8 cellular contexts compared by ENCODE assay signal in genomic region chr12:122894173-122895121, GRCh38. TPM values are rescaled to one million over a fixed set of nuclear protein-coding genes. Genes with fewer than 3 reads are reported as not detected.
DNase-seq lines count a peak whose midpoint lies in the region; ATAC-seq and TF ChIP-seq lines count a peak whose summit lies in the region.

No MANE protein-coding gene starts in this region.

- H3K27ac ChIP-seq in C4-2B (peak overlapping the region; percentile 87; the same call in 1 of the 2 replicates), PC-9 (peak overlapping the region; percentile 97)
- H3K27ac ChIP-seq in effector memory CD4-positive, alpha-beta T cell (ENCODE audit: insufficient read depth, low read length, poor library complexity, severe bottlenecking), result peak overlapping the region; percentile 90

- peaks cover 84% of the 10 kb centered on the region for H3F3A ChIP-seq in PC-9 (ENCODE audit: insufficient read depth, low read depth)

- peaks cover 12% of the 10 kb centered on the region; the same call in 1 of the 2 replicates for H4K20me1 ChIP-seq in PC-9 (ENCODE audit: insufficient read depth)

- H3K9me3 ChIP-seq in PC-9 (ENCODE audit: insufficient read depth, low read depth), result no peaks in the 10 kb centered on the region
- no peaks in the 10 kb centered on the region for H3K9me3 ChIP-seq in effector memory CD4-positive, alpha-beta T cell (ENCODE audit: control insufficient read depth, low read length)

- intact Hi-C loops in PC-9 (cut with micrococcal nuclease; ENCODE audit: unreplicated experiment), result loop anchor here (2.0 kb wide), 1 partner anchor 54 kb away; no protein-coding TSS in a partner anchor

- peak overlapping the region; percentile 61 for H3K4me3 ChIP-seq in PC-9
- H3K4me3 ChIP-seq in effector memory CD4-positive, alpha-beta T cell (ENCODE audit: insufficient read depth, low read depth, low read length, poor library complexity, severe bottlenecking), result peak overlapping the region; percentile 81

- no peak for TF ChIP-seq CTCF in C4-2B (conservative IDR thresholded peaks at IDR 0.05)
- no peak for TF ChIP-seq CTCF in PC-9 (conservative IDR thresholded peaks at IDR 0.05)

- TSS peak; percentile 45 for BruUV-seq in PC-9 (replicated peaks; lab: Mats Ljungman, UMichigan)

- POLR2A ChIA-PET in PC-9 (lab: Charles Lee; ENCODE audit: unreplicated experiment), result no interaction called here

- peaks cover 73% of the 10 kb centered on the region for H3K79me2 ChIP-seq in PC-9 (ENCODE audit: low read depth)

- H3K9me2 ChIP-seq in PC-9 (ENCODE audit: insufficient read depth), result no peaks in the 10 kb centered on the region

- DNase-seq in PC-9 (peak; percentile 73 to 84), myocyte (ENCODE audit: low read depth) (peak; percentile 49), HPDE6-E6E7 (ENCODE audit: extremely low spot score) (no peak), NCI-H774 (lab: John Stamatoyannopoulos, UW) (no peak)
- DNase-seq in effector memory CD4-positive, alpha-beta T cell, result peak in 1 of 3 donors; percentile 13
- DNase-seq in stimulated activated CD4-positive, alpha-beta T cell treated with anti-CD3 and anti-CD28 coated beads, Interleukin-2, amount 100 ng/mL, for 48 hours, result no peak

- no peaks in the 10 kb centered on the region for H3K36me3 ChIP-seq in PC-9 (ENCODE audit: low read depth)
- no peaks in the 10 kb centered on the region for H3K36me3 ChIP-seq in effector memory CD4-positive, alpha-beta T cell (ENCODE audit: control insufficient read depth, insufficient read depth, low read length)

- CTCF ChIA-PET in PC-9 (lab: Charles Lee), result interaction anchor here (0.6 kb wide), 1 partner anchor 126 kb away, joined by 3 read pairs; no protein-coding TSS in a partner anchor

- H2AFZ ChIP-seq in PC-9, result no peak overlapping the region

- no peaks in the 10 kb centered on the region for H3K27me3 ChIP-seq in PC-9 (ENCODE audit: insufficient read depth, low read depth)
- H3K27me3 ChIP-seq in effector memory CD4-positive, alpha-beta T cell (replicated peaks; ENCODE audit: control insufficient read depth, insufficient read depth, low read length, poor library complexity, severe bottlenecking), result no peaks in the 10 kb centered on the region

- H3K4me1 ChIP-seq in PC-9 (replicated peaks; ENCODE audit: insufficient read depth), result peaks cover 87% of the 10 kb centered on the region
- H3K4me1 ChIP-seq in effector memory CD4-positive, alpha-beta T cell (ENCODE audit: control insufficient read depth, insufficient read depth, low read length, poor library complexity, severe bottlenecking), result peaks cover 33% of the 10 kb centered on the region

- ATAC-seq in HG03571 (IDR thresholded peaks at IDR 0.05; ENCODE audit: unreplicated experiment), result no peak

- peak overlapping the region; percentile 85 for H3K4me2 ChIP-seq in PC-9

RNA-seq across cellular contexts. Expression of gene VPS37B, which starts 1.5 kb away (rescaled TPM):
- total RNA-seq in PC-9 (2021) (51.4 and 53.5 TPM in 2 replicates), myocyte (82.4 and 86.7 TPM in 2 replicates)
- 51.3 TPM for polyA plus RNA-seq in myocyte (2012)

RNA-seq across cellular contexts. Expression of gene HIP1R, which starts 59.2 kb away (rescaled TPM):
- total RNA-seq in PC-9 (2021) (33.1 and 47.4 TPM in 2 replicates), myocyte (10.0 and 25.0 TPM in 2 replicates)
- polyA plus RNA-seq in myocyte (2012), result 12.1 TPM

Comparison
In these comparisons a context has a peak if more than half of its experiments do, and no peak if none do; other contexts are left out.
1. DNase-seq: peak in PC-9 (2 of 2) and myocyte (single experiment); none in stimulated activated CD4-positive, alpha-beta T cell treated with anti-CD3 and anti-CD28 coated beads, Interleukin-2, amount 100 ng/mL, for 48 hours (0 of 2), HPDE6-E6E7 (single experiment) and NCI-H774 (single experiment).
2. Peak in every context shown above with its lines, with median percentiles within 50 percentile points of each other: H3K27ac ChIP-seq.